ENCODE assay signal across 8 cellular contexts in the genomic region with DNA sequence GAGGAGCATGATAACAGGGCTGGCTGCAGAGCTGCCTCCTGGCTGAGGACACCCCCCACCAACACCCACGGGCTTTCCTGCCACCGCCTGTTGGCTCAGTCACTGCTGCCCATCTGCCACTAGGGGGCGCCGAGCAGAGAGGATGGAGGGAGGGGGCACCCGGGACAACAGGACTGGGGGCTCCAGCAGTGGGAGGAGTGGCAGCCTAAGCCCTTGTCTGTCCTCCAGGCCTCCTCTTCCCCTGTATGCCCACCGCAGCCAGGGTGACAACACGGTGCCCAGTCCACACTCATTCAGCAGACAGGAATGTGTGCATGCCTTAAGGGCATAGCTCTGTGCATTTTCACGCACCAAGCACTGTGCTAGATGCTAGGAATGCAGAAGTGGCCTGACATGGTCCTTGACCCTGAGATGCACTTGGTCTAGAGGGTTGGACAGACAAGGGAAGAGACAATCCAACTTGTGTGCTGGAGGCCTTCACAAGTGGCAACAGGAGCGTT.
A peak's percentile ranks its signal among the peaks of the same experiment; 100 is the strongest.
DNase-seq lines count a peak whose midpoint lies in the region; ATAC-seq, FAIRE-seq and TF ChIP-seq lines count a peak whose summit lies in the region.

No MANE protein-coding gene starts in this region.

- no peak for FAIRE-seq in pancreas (lab: Jason Lieb, UNC)

- no peaks in the 10 kb centered on the region for H3K4me1 ChIP-seq in pancreas

- DNase-seq in AG10803 (ENCODE audit: low read depth) (peak; percentile 18), pancreas (peak in 3 of 6 donors; percentile 52 to 74 (median 73)), HCEC 1CT (no peak), HPDE6-E6E7 (ENCODE audit: extremely low spot score) (no peak)
- peak; percentile 44 for DNase-seq in activated CD4-positive, alpha-beta T cell treated with anti-CD3 and anti-CD28 coated beads, Interleukin-2, amount 50 U/mL, for 1 hour
- DNase-seq in effector CD8-positive, alpha-beta T cell (lab: John Stamatoyannopoulos, UW), result peak; percentile 12

- peaks cover 0 to 13% (median 0%) of the 10 kb centered on the region in 4 donors for H3K27me3 ChIP-seq in pancreas

- H3K4me3 ChIP-seq in AG10803 (ENCODE audit: low read length), result no peak overlapping the region
- no peak overlapping the region for H3K4me3 ChIP-seq in pancreas

- no peak overlapping the region for H3K27ac ChIP-seq in pancreas

- no peaks in the 10 kb centered on the region for H3K36me3 ChIP-seq in pancreas

- ATAC-seq in HG02798 (IDR thresholded peaks at IDR 0.05; ENCODE audit: poor library complexity, unreplicated experiment), result peak; percentile 24
- ATAC-seq in pancreas, result peak in 3 of 4 donors; percentile 27 to 68 (median 66)
- ATAC-seq in HG02623 (IDR thresholded peaks at IDR 0.05; ENCODE audit: unreplicated experiment), result no peak

- peak; percentile 28 for TF ChIP-seq CTCF in AG10803 (conservative IDR thresholded peaks at IDR 0.05; ENCODE audit: low read length)
- peak; percentile 23 to 55 (median 50) for TF ChIP-seq CTCF in pancreas (IDR thresholded peaks at IDR 0.05)

- no peaks in the 10 kb centered on the region for H3K9me3 ChIP-seq in pancreas

- WGBS in pancreas, 2 donors, result 34 to 57% methylated on average over 8 to 9 of the region's 9 CpGs

- intact Hi-C loops in pancreas (cut with DNase I), result loop anchor here in 1 of 3 donors (10.0 kb wide), 1 partner anchor 247 kb away; no protein-coding TSS in a partner anchor

Comparison
In these comparisons a context has a peak if more than half of its experiments do, and no peak if none do; other contexts are left out.
1. DNase-seq: peak in AG10803 (single experiment), activated CD4-positive, alpha-beta T cell treated with anti-CD3 and anti-CD28 coated beads, Interleukin-2, amount 50 U/mL, for 1 hour (single experiment) and effector CD8-positive, alpha-beta T cell (single experiment); none in HCEC 1CT (single experiment) and HPDE6-E6E7 (single experiment).